In genomic region chr19:18429717-18430416, GRCh38 we compare ENCODE assay signal across 8 cellular contexts. TPM values are rescaled to one million over a fixed set of nuclear protein-coding genes. Genes with fewer than 3 reads are reported as not detected.
A peak's percentile ranks its signal among the peaks of the same experiment; 100 is the strongest.
DNase-seq lines count a peak whose midpoint lies in the region; TF ChIP-seq lines count a peak whose summit lies in the region.

No MANE protein-coding gene starts in this region.

- no peaks in the 10 kb centered on the region for H3K27me3 Mint-ChIP-seq in activated naive CD4-positive, alpha-beta T cell treated with anti-CD3 and anti-CD28 coated beads, Interleukin-2, amount 10 ng/mL, durations not matched to agents 7 days and 5 days
- H3K27me3 Mint-ChIP-seq in activated T-helper 1 cell treated with anti-CD3 and anti-CD28 coated beads, Interleukin-12 subunit alpha, Interleukin-12 subunit beta, Interleukin-2, Interleukin-4 antibody, amounts not matched to agents 30 ng/mL and 10 ng/mL and 1 ng/mL, durations not matched to agents 14 hours and 24 hours and 36 hours (ENCODE audit: insufficient read depth): no peaks in the 10 kb centered on the region

- H3K27ac ChIP-seq in liver (ENCODE audit: low read depth in 1 of 2, low read length in 2 of 2): peak overlapping the region; percentile 47 to 50
- peak overlapping the region; percentile 76 to 82 (median 78) for H3K27ac ChIP-seq in transverse colon

- peaks cover 9% of the 10 kb centered on the region for H3K36me3 Mint-ChIP-seq in activated naive CD4-positive, alpha-beta T cell treated with anti-CD3 and anti-CD28 coated beads, Interleukin-2, amount 10 ng/mL, durations not matched to agents 7 days and 5 days
- H3K36me3 Mint-ChIP-seq in activated T-helper 1 cell treated with anti-CD3 and anti-CD28 coated beads, Interleukin-12 subunit alpha, Interleukin-12 subunit beta, Interleukin-2, Interleukin-4 antibody, amounts not matched to agents 30 ng/mL and 10 ng/mL and 1 ng/mL, durations not matched to agents 14 hours and 24 hours and 36 hours (ENCODE audit: low read depth): peaks cover 2% of the 10 kb centered on the region

- H3K27ac Mint-ChIP-seq in activated naive CD4-positive, alpha-beta T cell treated with anti-CD3 and anti-CD28 coated beads, Interleukin-2, amount 10 ng/mL, durations not matched to agents 7 days and 5 days: peak overlapping the region; percentile 88
- H3K27ac Mint-ChIP-seq in activated T-helper 1 cell treated with anti-CD3 and anti-CD28 coated beads, Interleukin-12 subunit alpha, Interleukin-12 subunit beta, Interleukin-2, Interleukin-4 antibody, amounts not matched to agents 30 ng/mL and 10 ng/mL and 1 ng/mL, durations not matched to agents 14 hours and 24 hours and 36 hours: no peak overlapping the region

- peaks cover 46% of the 10 kb centered on the region for H3K4me1 Mint-ChIP-seq in activated naive CD4-positive, alpha-beta T cell treated with anti-CD3 and anti-CD28 coated beads, Interleukin-2, amount 10 ng/mL, durations not matched to agents 7 days and 5 days
- H3K4me1 Mint-ChIP-seq in activated T-helper 1 cell treated with anti-CD3 and anti-CD28 coated beads, Interleukin-12 subunit alpha, Interleukin-12 subunit beta, Interleukin-2, Interleukin-4 antibody, amounts not matched to agents 30 ng/mL and 10 ng/mL and 1 ng/mL, durations not matched to agents 14 hours and 24 hours and 36 hours (ENCODE audit: low read depth): peaks cover 5% of the 10 kb centered on the region

- 69% methylated on average over 13 of the region's 13 CpGs for WGBS in liver
- 59% methylated on average over 12 of the region's 13 CpGs; no CpG with 5 or more reads in 1 of the 2 donors for WGBS in transverse colon (ENCODE audit: low coverage in 1 of 2), 2 donors

- no peak for TF ChIP-seq EP300 in transverse colon (IDR thresholded peaks at IDR 0.05; ENCODE audit: low read depth)

- H3K9ac ChIP-seq in liver (ENCODE audit: low read depth in 1 of 2, low read length in 2 of 2): no peak overlapping the region

- intact Hi-C loops in activated T-helper 1 cell treated with anti-CD3 and anti-CD28 coated beads, Interleukin-12 subunit alpha, Interleukin-12 subunit beta, Interleukin-2, Interleukin-4 antibody, amounts not matched to agents 30 ng/mL and 10 ng/mL and 1 ng/mL, durations not matched to agents 14 hours and 24 hours and 36 hours (cut with micrococcal nuclease): loop anchor here (1.0 kb wide), 1 partner anchor 9 kb away; no protein-coding TSS in a partner anchor
- intact Hi-C loops in transverse colon (cut with DNase I; ENCODE audit: low total_unique reads): no loop called here

- H3K9me3 ChIP-seq in liver (ENCODE audit: control insufficient read depth in 4 of 4, low read length in 3 of 4) (no peaks in the 10 kb centered on the region), transverse colon (no peaks in the 10 kb centered on the region)

- H3K36me3 ChIP-seq in liver (ENCODE audit: control insufficient read depth in 4 of 4, insufficient read depth in 3 of 4, low read depth in 1 of 4, low read length in 3 of 4) (no peaks in the 10 kb centered on the region), transverse colon (no peaks in the 10 kb centered on the region)

- no peaks in the 10 kb centered on the region for H3K9me3 Mint-ChIP-seq in activated naive CD4-positive, alpha-beta T cell treated with anti-CD3 and anti-CD28 coated beads, Interleukin-2, amount 10 ng/mL, durations not matched to agents 7 days and 5 days
- H3K9me3 Mint-ChIP-seq in activated T-helper 1 cell treated with anti-CD3 and anti-CD28 coated beads, Interleukin-12 subunit alpha, Interleukin-12 subunit beta, Interleukin-2, Interleukin-4 antibody, amounts not matched to agents 30 ng/mL and 10 ng/mL and 1 ng/mL, durations not matched to agents 14 hours and 24 hours and 36 hours: no peaks in the 10 kb centered on the region

- H3K27me3 ChIP-seq in liver (ENCODE audit: control insufficient read depth in 4 of 4, insufficient read depth in 4 of 4, low read length in 3 of 4) (no peaks in the 10 kb centered on the region), transverse colon (no peaks in the 10 kb centered on the region)

- no peak for TF ChIP-seq CTCF in liver (IDR thresholded peaks at IDR 0.05; ENCODE audit: low read depth, low read length, missing input control)
- no peak for TF ChIP-seq CTCF in transverse colon (IDR thresholded peaks at IDR 0.05)

- H3K4me1 ChIP-seq in liver (ENCODE audit: control insufficient read depth in 4 of 4, insufficient read depth in 4 of 4, low read length in 3 of 4) (peaks cover 0 to 15% (median 4%) of the 10 kb centered on the region in 4 donors), transverse colon (peaks cover 22 to 45% (median 32%) of the 10 kb centered on the region in 4 donors)

- TF ChIP-seq RAD21 in liver (IDR thresholded peaks at IDR 0.05): no peak

- H3K4me3 ChIP-seq in liver (ENCODE audit: low read depth in 1 of 3, low read length in 3 of 3) (no peak overlapping the region), transverse colon (peak overlapping the region in 2 of 4 donors; percentile 42 to 53)

- CTCF ChIA-PET in activated naive CD4-positive, alpha-beta T cell treated with anti-CD3 and anti-CD28 coated beads, Interleukin-2, amount 10 ng/mL, durations not matched to agents 7 days and 5 days (lab: Charles Lee): no interaction called here

- peak; percentile 54 for DNase-seq in activated naive CD4-positive, alpha-beta T cell treated with anti-CD3 and anti-CD28 coated beads, Interleukin-2, amount 10 ng/mL, durations not matched to agents 7 days and 5 days
- DNase-seq in activated naive CD4-positive, alpha-beta T cell treated with Interleukin-2 at 50 U/mL for 16 hours: no peak
- DNase-seq in activated T-helper 1 cell treated with anti-CD3 and anti-CD28 coated beads, Interleukin-12 subunit alpha, Interleukin-12 subunit beta, Interleukin-2, Interleukin-4 antibody, amounts not matched to agents 30 ng/mL and 10 ng/mL and 1 ng/mL, durations not matched to agents 14 hours and 24 hours and 36 hours (ENCODE audit: low spot score): no peak
- DNase-seq in transverse colon: no peak
- no peak for DNase-seq in H4 (ENCODE audit: low spot score)
- no peak for DNase-seq in NCI-H1092 (lab: John Stamatoyannopoulos, UW)
- no peak for DNase-seq in 8988T

- TF ChIP-seq POLR2A in transverse colon (IDR thresholded peaks at IDR 0.05): no peak

- in situ Hi-C loops in transverse colon (cut with MboI; ENCODE audit: low pct_ligation_motif_present in 1 of 4, low pct_unique_long_range_greater_than_20kb in 1 of 4, low sequenced_read_pairs in 3 of 4): no loop called here

- H3K4me3 Mint-ChIP-seq in activated naive CD4-positive, alpha-beta T cell treated with anti-CD3 and anti-CD28 coated beads, Interleukin-2, amount 10 ng/mL, durations not matched to agents 7 days and 5 days: peak overlapping the region; percentile 58
- H3K4me3 Mint-ChIP-seq in activated T-helper 1 cell treated with anti-CD3 and anti-CD28 coated beads, Interleukin-12 subunit alpha, Interleukin-12 subunit beta, Interleukin-2, Interleukin-4 antibody, amounts not matched to agents 30 ng/mL and 10 ng/mL and 1 ng/mL, durations not matched to agents 14 hours and 24 hours and 36 hours: peak overlapping the region; percentile 22

TF ChIP-seq in liver, 16 proteins besides CTCF, POLR2A, EP300 and RAD21 (continues in another document):
- no peak for TF ChIP-seq TAF1 (conservative IDR thresholded peaks at IDR 0.05)

RNA-seq across cellular contexts. Expression of gene ISYNA1, which starts 8.1 kb away (rescaled TPM):
- 9.0 and 10.7 TPM in 2 replicates for total RNA-seq in activated T-helper 1 cell treated with anti-CD3 and anti-CD28 coated beads, Interleukin-12 subunit alpha, Interleukin-12 subunit beta, Interleukin-2, Interleukin-4 antibody, amounts not matched to agents 30 ng/mL and 10 ng/mL and 1 ng/mL, durations not matched to agents 14 hours and 24 hours and 36 hours
- total RNA-seq in liver: 10 to 100 TPM in 1 of 2 donors, 1 to 10 TPM in 1; 8.0 to 41.9 TPM
- polyA plus RNA-seq in liver: 10 to 100 TPM in 1 of 2 donors, 1 to 10 TPM in 1; 4.7 to 12.1 TPM
- total RNA-seq in transverse colon: 10 to 100 TPM in 2 of 4 donors, 1 to 10 TPM in 2; 3.0 to 15.1 (median 8.8) TPM
- total RNA-seq in H4 (2014; rRNA removed; shearing (Covaris generic)): 0.33 and 0.45 TPM in 2 replicates

RNA-seq across cellular contexts. Expression of gene SSBP4, which starts 10.7 kb away (rescaled TPM):
- total RNA-seq in activated T-helper 1 cell treated with anti-CD3 and anti-CD28 coated beads, Interleukin-12 subunit alpha, Interleukin-12 subunit beta, Interleukin-2, Interleukin-4 antibody, amounts not matched to agents 30 ng/mL and 10 ng/mL and 1 ng/mL, durations not matched to agents 14 hours and 24 hours and 36 hours: 135 and 141 TPM in 2 replicates
- 10 to 100 TPM in 1 of 2 donors, 1 to 10 TPM in 1; 6.4 to 19.0 TPM for total RNA-seq in liver
- polyA plus RNA-seq in liver: 10 to 100 TPM in 1 of 2 donors, 1 to 10 TPM in 1; 4.0 to 16.6 TPM
- total RNA-seq in transverse colon: 10 to 100 TPM in 3 of 4 donors, 1 to 10 TPM in 1; 9.4 to 40.4 (median 32.2) TPM
- 44.6 and 60.9 TPM in 2 replicates for total RNA-seq in H4 (2014; rRNA removed; shearing (Covaris generic))

RNA-seq across cellular contexts. Expression of gene LRRC25, which starts 32.4 kb away (rescaled TPM):
- total RNA-seq in activated T-helper 1 cell treated with anti-CD3 and anti-CD28 coated beads, Interleukin-12 subunit alpha, Interleukin-12 subunit beta, Interleukin-2, Interleukin-4 antibody, amounts not matched to agents 30 ng/mL and 10 ng/mL and 1 ng/mL, durations not matched to agents 14 hours and 24 hours and 36 hours: not detected in 2 replicates
- total RNA-seq in liver (10 to 100 TPM in 1 of 2 donors, 1 to 10 TPM in 1; 7.9 to 13.4 TPM), transverse colon (1 to 10 TPM in 3 of 4 donors, not detected in 1; 3.3 to 4.9 (median 4.1) TPM)
- 1 to 10 TPM; 2.3 to 5.8 TPM for polyA plus RNA-seq in liver
- total RNA-seq in H4 (2014; rRNA removed; shearing (Covaris generic)): 0.06 and 0.35 TPM in 2 replicates

RNA-seq across cellular contexts. Expression of gene GDF15, which starts 43.9 kb away (rescaled TPM):
- not detected in 2 replicates for total RNA-seq in activated T-helper 1 cell treated with anti-CD3 and anti-CD28 coated beads, Interleukin-12 subunit alpha, Interleukin-12 subunit beta, Interleukin-2, Interleukin-4 antibody, amounts not matched to agents 30 ng/mL and 10 ng/mL and 1 ng/mL, durations not matched to agents 14 hours and 24 hours and 36 hours
- total RNA-seq in liver: 10 to 100 TPM in 1 of 2 donors, under 1 TPM in 1; 0.42 to 11.6 TPM
- 1 to 10 TPM; 6.7 to 7.7 TPM for polyA plus RNA-seq in liver
- 10 to 100 TPM; 36.3 to 77.0 (median 58.9) TPM for total RNA-seq in transverse colon
- total RNA-seq in H4 (2014; rRNA removed; shearing (Covaris generic)): 376 and 378 TPM in 2 replicates
